In genomic region chr19:50759886-50760285, GRCh38 we compare ENCODE assay signal across 13 cellular contexts. TPM values are rescaled to one million over a fixed set of nuclear protein-coding genes. Genes with fewer than 3 reads are reported as not detected.
DNase-seq lines count a peak whose midpoint lies in the region; ATAC-seq and TF ChIP-seq lines count a peak whose summit lies in the region.
"Had no signal": no experiment of that assay in that cellular context is flagged by ENCODE, and none has a peak within 500 bp of the region (broad histone marks: within the 10 kb centered on the region; RNA-seq: fewer than 3 reads in every experiment).

No MANE protein-coding gene starts in this region.

- H3K36me3 ChIP-seq in PC-3 (ENCODE audit: low read depth, low read length) = no peaks in the 10 kb centered on the region

- no peak overlapping the region for H3K4me3 Mint-ChIP-seq in activated CD4-positive, alpha-beta T cell treated with anti-CD3 and anti-CD28 coated beads, Interleukin-2, amount 10 ng/mL, durations not matched to agents 7 days and 5 days
- H3K4me3 Mint-ChIP-seq: activated CD4-positive, alpha-beta memory T cell treated with anti-CD3 and anti-CD28 coated beads for 36 hours had no signal

- DNase-seq in DMS114 treated with DMSO at 0.1 percent for 48 hours (lab: John Stamatoyannopoulos, UW; ENCODE audit: unreplicated experiment) = peak; percentile 25
- peak; percentile 38 for DNase-seq in HEK293T (ENCODE audit: extremely low spot score)
- peak; percentile 44 for DNase-seq in PC-3
- DNase-seq in fibroblast of the aortic adventitia (ENCODE audit: low read depth) = peak; percentile 15
- no peak for DNase-seq in ecto neural progenitor cell (ENCODE audit: low spot score)
- DNase-seq in activated CD4-positive, alpha-beta T cell treated with anti-CD3 and anti-CD28 coated beads, Interleukin-2, amount 10 ng/mL, durations not matched to agents 7 days and 5 days = no peak
- DNase-seq in activated CD4-positive, alpha-beta T cell treated with anti-CD3 and anti-CD28 coated beads, Interleukin-2, amount 50 U/mL, for 1 hour = no peak
- DNase-seq: activated CD4-positive, alpha-beta memory T cell treated with anti-CD3 and anti-CD28 coated beads for 36 hours; amygdala had no signal

- H3K79me2 ChIP-seq in PC-3 (ENCODE audit: low read length) = no peaks in the 10 kb centered on the region

- no peaks in the 10 kb centered on the region for H3K4me1 Mint-ChIP-seq in activated CD4-positive, alpha-beta T cell treated with anti-CD3 and anti-CD28 coated beads, Interleukin-2, amount 10 ng/mL, durations not matched to agents 7 days and 5 days

- H3F3A ChIP-seq in PC-3 (ENCODE audit: low read length, unreplicated experiment) = no peaks in the 10 kb centered on the region

- no peaks in the 10 kb centered on the region for H3K36me3 Mint-ChIP-seq in activated CD4-positive, alpha-beta T cell treated with anti-CD3 and anti-CD28 coated beads, Interleukin-2, amount 10 ng/mL, durations not matched to agents 7 days and 5 days (ENCODE audit: low read depth)
- H3K36me3 Mint-ChIP-seq: activated CD4-positive, alpha-beta memory T cell treated with anti-CD3 and anti-CD28 coated beads for 36 hours had no signal

- no TSS peak for BruUV-seq in PC-3 (replicated peaks; lab: Mats Ljungman, UMichigan)

- no peak overlapping the region for H3K27ac ChIP-seq in PC-3 (ENCODE audit: low read length)
- H3K27ac ChIP-seq: PC-9 had no signal

- H3K27me3 ChIP-seq in PC-3 (ENCODE audit: low read length) = peaks cover 13% of the 10 kb centered on the region

- no peaks in the 10 kb centered on the region for H3K9me3 ChIP-seq in PC-3 (ENCODE audit: low read length)

- no peak overlapping the region for H3K9ac ChIP-seq in PC-3 (ENCODE audit: low read length)

- POLR2A ChIA-PET in HEK293T (lab: Yijun Ruan, JAX) = interaction anchor here (0.9 kb wide), 2 partner anchors 20 to 31 kb away, joined by 3 read pairs; no protein-coding TSS in a partner anchor
- POLR2A ChIA-PET in PC-3 (lab: Charles Lee; ENCODE audit: unreplicated experiment) = no interaction called here
- POLR2A ChIA-PET in activated CD4-positive, alpha-beta T cell treated with anti-CD3 and anti-CD28 coated beads, Interleukin-2, amount 10 ng/mL, durations not matched to agents 7 days and 5 days (lab: Charles Lee) = no interaction called here

- CTCF ChIA-PET in HEK293T (lab: Yijun Ruan, JAX) (no interaction called here), PC-3 (lab: Charles Lee) (no interaction called here)
- CTCF ChIA-PET in activated CD4-positive, alpha-beta T cell treated with anti-CD3 and anti-CD28 coated beads, Interleukin-2, amount 10 ng/mL, durations not matched to agents 7 days and 5 days (lab: Charles Lee) = no interaction called here

- no peaks in the 10 kb centered on the region for H3K9me2 ChIP-seq in PC-3 (replicated peaks; ENCODE audit: low read length)

- no peaks in the 10 kb centered on the region for H4K20me1 ChIP-seq in PC-3 (ENCODE audit: low read length)

- intact Hi-C loops in PC-3 (cut with micrococcal nuclease) = no loop called here

- no peak overlapping the region for H2AFZ ChIP-seq in PC-3 (ENCODE audit: low read length)
- H2AFZ ChIP-seq: PC-9 had no signal

- no peaks in the 10 kb centered on the region for H3K4me1 ChIP-seq in PC-3 (ENCODE audit: insufficient read depth, low read length)

- H3K4me2 ChIP-seq in PC-3 (ENCODE audit: low read length) = no peak overlapping the region
- H3K4me2 ChIP-seq: PC-9 had no signal

- ATAC-seq in PC-3 (no peak), HG03039 (IDR thresholded peaks at IDR 0.05; ENCODE audit: unreplicated experiment) (no peak)

- no peak overlapping the region for H3K27ac Mint-ChIP-seq in activated CD4-positive, alpha-beta T cell treated with anti-CD3 and anti-CD28 coated beads, Interleukin-2, amount 10 ng/mL, durations not matched to agents 7 days and 5 days
- H3K27ac Mint-ChIP-seq: activated CD4-positive, alpha-beta memory T cell treated with anti-CD3 and anti-CD28 coated beads for 36 hours had no signal

- peaks cover 3% of the 10 kb centered on the region for H3K9me3 Mint-ChIP-seq in activated CD4-positive, alpha-beta T cell treated with anti-CD3 and anti-CD28 coated beads, Interleukin-2, amount 10 ng/mL, durations not matched to agents 7 days and 5 days
- H3K9me3 Mint-ChIP-seq: activated CD4-positive, alpha-beta memory T cell treated with anti-CD3 and anti-CD28 coated beads for 36 hours had no signal

- TF ChIP-seq CTCF in PC-3 (conservative IDR thresholded peaks at IDR 0.05; ENCODE audit: low read depth, low read length) = no peak
- no peak for TF ChIP-seq CTCF in fibroblast of the aortic adventitia (IDR thresholded peaks at IDR 0.05; ENCODE audit: insufficient read depth, low read length)

- H3K4me3 ChIP-seq in PC-3 (ENCODE audit: low read length) (no peak overlapping the region), fibroblast of the aortic adventitia (ENCODE audit: low read depth, low read length) (no peak overlapping the region)
- H3K4me3 ChIP-seq: lung, PC-9 had no signal

- H3K27me3 Mint-ChIP-seq in activated CD4-positive, alpha-beta T cell treated with anti-CD3 and anti-CD28 coated beads, Interleukin-2, amount 10 ng/mL, durations not matched to agents 7 days and 5 days = peaks cover 2% of the 10 kb centered on the region

TF ChIP-seq in HEK293T, 16 proteins besides CTCF, POLR2A, EP300 and RAD21:
- no peak for TF ChIP-seq SP1 (IDR thresholded peaks at IDR 0.05)
- no peak for TF ChIP-seq FOXK2 (IDR thresholded peaks at IDR 0.05)
- TF ChIP-seq SUZ12 (IDR thresholded peaks at IDR 0.05) = no peak
- TF ChIP-seq LEF1 (IDR thresholded peaks at IDR 0.05; ENCODE audit: borderline replicate concordance) = no peak
- TF ChIP-seq NFRKB (IDR thresholded peaks at IDR 0.05) = no peak
- no peak for TF ChIP-seq HDGF (IDR thresholded peaks at IDR 0.05; ENCODE audit: borderline replicate concordance)
- no peak for TF ChIP-seq TARDBP (IDR thresholded peaks at IDR 0.05)
- TF ChIP-seq, protein P1, sequence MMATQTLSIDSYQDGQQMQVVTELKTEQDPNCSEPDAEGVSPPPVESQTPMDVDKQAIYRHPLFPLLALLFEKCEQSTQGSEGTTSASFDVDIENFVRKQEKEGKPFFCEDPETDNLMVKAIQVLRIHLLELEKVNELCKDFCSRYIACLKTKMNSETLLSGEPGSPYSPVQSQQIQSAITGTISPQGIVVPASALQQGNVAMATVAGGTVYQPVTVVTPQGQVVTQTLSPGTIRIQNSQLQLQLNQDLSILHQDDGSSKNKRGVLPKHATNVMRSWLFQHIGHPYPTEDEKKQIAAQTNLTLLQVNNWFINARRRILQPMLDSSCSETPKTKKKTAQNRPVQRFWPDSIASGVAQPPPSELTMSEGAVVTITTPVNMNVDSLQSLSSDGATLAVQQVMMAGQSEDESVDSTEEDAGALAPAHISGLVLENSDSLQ (IDR thresholded peaks at IDR 0.05) = no peak
- no peak for TF ChIP-seq BHLHE40 (IDR thresholded peaks at IDR 0.05; ENCODE audit: borderline replicate concordance)
- TF ChIP-seq CTBP1 (IDR thresholded peaks at IDR 0.05; ENCODE audit: borderline replicate concordance) = no peak
- no peak for TF ChIP-seq L3MBTL2 (conservative IDR thresholded peaks at IDR 0.05)
- TF ChIP-seq FOXM1 (IDR thresholded peaks at IDR 0.05; ENCODE audit: borderline replicate concordance) = no peak
- no peak for TF ChIP-seq ELF4 (IDR thresholded peaks at IDR 0.05)
- TF ChIP-seq ARNT (IDR thresholded peaks at IDR 0.05) = no peak
- no peak for TF ChIP-seq FOXA1 (IDR thresholded peaks at IDR 0.05)
- no peak for TF ChIP-seq ZNF384 (IDR thresholded peaks at IDR 0.05)

RNA-seq across cellular contexts. Expression of gene GPR32, which starts 10.4 kb away (rescaled TPM):
- total RNA-seq in PC-3 (2014; rRNA removed) (not detected in 2 replicates), fibroblast of the aortic adventitia (ENCODE audit: low replicate concordance) (not detected in 2 replicates)
- total RNA-seq in activated CD4-positive, alpha-beta T cell treated with anti-CD3 and anti-CD28 coated beads, Interleukin-2, amount 10 ng/mL, durations not matched to agents 7 days and 5 days = not detected
- total RNA-seq: activated CD4-positive, alpha-beta memory T cell treated with anti-CD3 and anti-CD28 coated beads for 36 hours; epithelial cell of proximal tubule; lung; PC-9 had no signal

RNA-seq across cellular contexts. Expression of gene ACP4, which starts 30.3 kb away (rescaled TPM):
- total RNA-seq in PC-3 (2014; rRNA removed) = not detected in 2 replicates
- not detected in 2 replicates for total RNA-seq in fibroblast of the aortic adventitia (ENCODE audit: low replicate concordance)
- not detected for total RNA-seq in activated CD4-positive, alpha-beta T cell treated with anti-CD3 and anti-CD28 coated beads, Interleukin-2, amount 10 ng/mL, durations not matched to agents 7 days and 5 days
- total RNA-seq: activated CD4-positive, alpha-beta memory T cell treated with anti-CD3 and anti-CD28 coated beads for 36 hours; epithelial cell of proximal tubule; lung; PC-9 had no signal

RNA-seq across cellular contexts. Expression of gene CLEC11A, which starts 36.7 kb away (rescaled TPM):
- 2.3 and 2.4 TPM in 2 replicates for total RNA-seq in PC-3 (2014; rRNA removed)
- 21.8 and 71.8 TPM in 2 replicates for total RNA-seq in fibroblast of the aortic adventitia (ENCODE audit: low replicate concordance)
- total RNA-seq in activated CD4-positive, alpha-beta T cell treated with anti-CD3 and anti-CD28 coated beads, Interleukin-2, amount 10 ng/mL, durations not matched to agents 7 days and 5 days = 1 to 10 TPM; 1.3 to 1.5 TPM
- total RNA-seq: PC-9 had no signal

RNA-seq across cellular contexts. Expression of gene SHANK1, which starts 40.3 kb away (rescaled TPM):
- total RNA-seq in PC-3 (2014; rRNA removed) (0.12 and 0.47 TPM in 2 replicates), fibroblast of the aortic adventitia (ENCODE audit: low replicate concordance) (2.6 and 4.2 TPM in 2 replicates)
- not detected for total RNA-seq in activated CD4-positive, alpha-beta T cell treated with anti-CD3 and anti-CD28 coated beads, Interleukin-2, amount 10 ng/mL, durations not matched to agents 7 days and 5 days
- total RNA-seq: activated CD4-positive, alpha-beta memory T cell treated with anti-CD3 and anti-CD28 coated beads for 36 hours; PC-9 had no signal

Comparison
In these comparisons a context has a peak if more than half of its experiments do, and no peak if none do; other contexts are left out.
1. DNase-seq: peak in DMS114 treated with DMSO at 0.1 percent for 48 hours (single experiment), HEK293T (single experiment), PC-3 (single experiment) and fibroblast of the aortic adventitia (single experiment); none in ecto neural progenitor cell (single experiment), activated CD4-positive, alpha-beta T cell treated with anti-CD3 and anti-CD28 coated beads, Interleukin-2, amount 10 ng/mL, durations not matched to agents 7 days and 5 days (single experiment) and activated CD4-positive, alpha-beta T cell treated with anti-CD3 and anti-CD28 coated beads, Interleukin-2, amount 50 U/mL, for 1 hour (single experiment).